ENCODE assay signal across 1 cellular context in the genomic region with DNA sequence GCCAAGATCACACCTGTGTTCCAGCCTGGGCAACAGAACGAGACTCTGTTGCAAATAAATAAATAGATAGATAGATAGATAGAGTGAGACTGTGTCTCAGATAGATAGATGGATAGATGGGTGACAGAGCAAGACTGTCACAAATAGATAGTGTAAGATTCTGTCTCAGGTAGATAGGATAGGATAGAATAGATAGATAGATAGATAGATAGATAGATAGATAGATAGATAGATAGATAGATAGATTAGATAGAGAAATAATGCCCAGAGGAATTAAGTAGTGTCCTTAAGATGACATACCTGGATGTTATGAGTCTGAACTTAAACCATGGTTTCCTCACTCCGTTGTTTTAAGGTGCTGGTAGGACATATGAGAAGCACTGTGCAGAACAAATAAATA.
A peak's percentile ranks its signal among the peaks of the same experiment; 100 is the strongest.
TF ChIP-seq lines count a peak whose summit lies in the region.

No MANE protein-coding gene starts in this region.

TF ChIP-seq in K562, 482 proteins besides CTCF, POLR2A, EP300 and RAD21:
- no peak for TF ChIP-seq ZFP30 (CRISPR knock-in tag; IDR thresholded peaks at IDR 0.05; ENCODE audit: borderline replicate concordance)
- TF ChIP-seq, protein P1, sequence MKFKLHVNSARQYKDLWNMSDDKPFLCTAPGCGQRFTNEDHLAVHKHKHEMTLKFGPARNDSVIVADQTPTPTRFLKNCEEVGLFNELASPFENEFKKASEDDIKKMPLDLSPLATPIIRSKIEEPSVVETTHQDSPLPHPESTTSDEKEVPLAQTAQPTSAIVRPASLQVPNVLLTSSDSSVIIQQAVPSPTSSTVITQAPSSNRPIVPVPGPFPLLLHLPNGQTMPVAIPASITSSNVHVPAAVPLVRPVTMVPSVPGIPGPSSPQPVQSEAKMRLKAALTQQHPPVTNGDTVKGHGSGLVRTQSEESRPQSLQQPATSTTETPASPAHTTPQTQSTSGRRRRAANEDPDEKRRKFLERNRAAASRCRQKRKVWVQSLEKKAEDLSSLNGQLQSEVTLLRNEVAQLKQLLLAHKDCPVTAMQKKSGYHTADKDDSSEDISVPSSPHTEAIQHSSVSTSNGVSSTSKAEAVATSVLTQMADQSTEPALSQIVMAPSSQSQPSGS (CRISPR knock-in tag; IDR thresholded peaks at IDR 0.05): no peak
- TF ChIP-seq ZNF316 (IDR thresholded peaks at IDR 0.05): no peak
- TF ChIP-seq GABPB1 (CRISPR knock-in tag; IDR thresholded peaks at IDR 0.05): no peak
- peak; percentile 30; the same call in 1 of the 2 replicates for TF ChIP-seq GATA2 (CRISPR knock-in tag; IDR thresholded peaks at IDR 0.05)
- TF ChIP-seq ZNF583 (CRISPR knock-in tag; IDR thresholded peaks at IDR 0.05): no peak
- TF ChIP-seq, protein P2, sequence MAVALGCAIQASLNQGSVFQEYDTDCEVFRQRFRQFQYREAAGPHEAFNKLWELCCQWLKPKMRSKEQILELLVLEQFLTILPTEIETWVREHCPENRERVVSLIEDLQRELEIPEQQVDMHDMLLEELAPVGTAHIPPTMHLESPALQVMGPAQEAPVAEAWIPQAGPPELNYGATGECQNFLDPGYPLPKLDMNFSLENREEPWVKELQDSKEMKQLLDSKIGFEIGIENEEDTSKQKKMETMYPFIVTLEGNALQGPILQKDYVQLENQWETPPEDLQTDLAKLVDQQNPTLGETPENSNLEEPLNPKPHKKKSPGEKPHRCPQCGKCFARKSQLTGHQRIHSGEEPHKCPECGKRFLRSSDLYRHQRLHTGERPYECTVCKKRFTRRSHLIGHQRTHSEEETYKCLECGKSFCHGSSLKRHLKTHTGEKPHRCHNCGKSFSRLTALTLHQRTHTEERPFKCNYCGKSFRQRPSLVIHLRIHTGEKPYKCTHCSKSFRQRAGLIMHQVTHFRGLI (CRISPR knock-in tag; IDR thresholded peaks at IDR 0.05): no peak
- no peak for TF ChIP-seq POLR2H (tag; IDR thresholded peaks at IDR 0.05; ENCODE audit: low read depth)
- TF ChIP-seq ERF (CRISPR knock-in tag; IDR thresholded peaks at IDR 0.05): no peak
- no peak for TF ChIP-seq HEY1 (CRISPR knock-in tag; IDR thresholded peaks at IDR 0.05; ENCODE audit: borderline replicate concordance)
- no peak for TF ChIP-seq ZNF75A (CRISPR knock-in tag; IDR thresholded peaks at IDR 0.05)
- TF ChIP-seq SRF (CRISPR knock-in tag; IDR thresholded peaks at IDR 0.05): no peak
- TF ChIP-seq, protein P3, sequence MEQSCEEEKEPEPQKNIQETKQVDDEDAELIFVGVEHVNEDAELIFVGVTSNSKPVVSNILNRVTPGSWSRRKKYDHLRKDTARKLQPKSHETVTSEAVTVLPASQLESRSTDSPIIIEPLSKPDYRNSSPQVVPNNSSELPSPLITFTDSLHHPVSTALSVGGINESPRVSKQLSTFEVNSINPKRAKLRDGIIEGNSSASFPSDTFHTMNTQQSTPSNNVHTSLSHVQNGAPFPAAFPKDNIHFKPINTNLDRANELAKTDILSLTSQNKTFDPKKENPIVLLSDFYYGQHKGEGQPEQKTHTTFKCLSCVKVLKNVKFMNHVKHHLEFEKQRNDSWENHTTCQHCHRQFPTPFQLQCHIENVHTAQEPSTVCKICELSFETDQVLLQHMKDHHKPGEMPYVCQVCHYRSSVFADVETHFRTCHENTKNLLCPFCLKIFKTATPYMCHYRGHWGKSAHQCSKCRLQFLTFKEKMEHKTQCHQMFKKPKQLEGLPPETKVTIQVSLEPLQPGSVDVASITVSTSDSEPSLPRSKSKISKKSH (CRISPR knock-in tag; IDR thresholded peaks at IDR 0.05): no peak
- no peak for TF ChIP-seq BCOR (IDR thresholded peaks at IDR 0.05)
- peak; percentile 54; the same call in 1 of the 2 replicates for TF ChIP-seq MTA1 (IDR thresholded peaks at IDR 0.05; ENCODE audit: borderline replicate concordance)
- no peak for TF ChIP-seq CHD4 (IDR thresholded peaks at IDR 0.05; ENCODE audit: insufficient read depth, insufficient replicate concordance, low read depth, low read length, poor library complexity, severe bottlenecking)
- TF ChIP-seq MTA2 (IDR thresholded peaks at IDR 0.05; ENCODE audit: low read depth): no peak
- no peak for TF ChIP-seq CBFA2T2 (conservative IDR thresholded peaks at IDR 0.05)
- no peak for TF ChIP-seq ZBTB8A (IDR thresholded peaks at IDR 0.05; ENCODE audit: partially characterized antibody)
- no peak for TF ChIP-seq BCL6 (CRISPR knock-in tag; IDR thresholded peaks at IDR 0.05)
- no peak for TF ChIP-seq TCF7 (IDR thresholded peaks at IDR 0.05; ENCODE audit: borderline replicate concordance)
- TF ChIP-seq MYNN (IDR thresholded peaks at IDR 0.05): no peak
- no peak for TF ChIP-seq MYNN (CRISPR knock-in tag; IDR thresholded peaks at IDR 0.05)
- TF ChIP-seq NCOA1 (IDR thresholded peaks at IDR 0.05; ENCODE audit: low read depth): no peak
- no peak for TF ChIP-seq SLC30A9 (CRISPR knock-in tag; IDR thresholded peaks at IDR 0.05)
- TF ChIP-seq KDM4B (IDR thresholded peaks at IDR 0.05; ENCODE audit: borderline replicate concordance in 2 of 2, low read depth in 1 of 2): no peak
- no peak for TF ChIP-seq HCFC1 (IDR thresholded peaks at IDR 0.05; ENCODE audit: low read depth, low read length)
- TF ChIP-seq MECOM (CRISPR knock-in tag; IDR thresholded peaks at IDR 0.05): no peak
- 0 out of 4 replicates have a peak, but pooled peaks of 1 of the 2 experiments have one; percentile 11 for TF ChIP-seq MCM7 (IDR thresholded peaks at IDR 0.05)
- TF ChIP-seq TRIM28 (IDR thresholded peaks at IDR 0.05): no peak
- TF ChIP-seq, protein P4, sequence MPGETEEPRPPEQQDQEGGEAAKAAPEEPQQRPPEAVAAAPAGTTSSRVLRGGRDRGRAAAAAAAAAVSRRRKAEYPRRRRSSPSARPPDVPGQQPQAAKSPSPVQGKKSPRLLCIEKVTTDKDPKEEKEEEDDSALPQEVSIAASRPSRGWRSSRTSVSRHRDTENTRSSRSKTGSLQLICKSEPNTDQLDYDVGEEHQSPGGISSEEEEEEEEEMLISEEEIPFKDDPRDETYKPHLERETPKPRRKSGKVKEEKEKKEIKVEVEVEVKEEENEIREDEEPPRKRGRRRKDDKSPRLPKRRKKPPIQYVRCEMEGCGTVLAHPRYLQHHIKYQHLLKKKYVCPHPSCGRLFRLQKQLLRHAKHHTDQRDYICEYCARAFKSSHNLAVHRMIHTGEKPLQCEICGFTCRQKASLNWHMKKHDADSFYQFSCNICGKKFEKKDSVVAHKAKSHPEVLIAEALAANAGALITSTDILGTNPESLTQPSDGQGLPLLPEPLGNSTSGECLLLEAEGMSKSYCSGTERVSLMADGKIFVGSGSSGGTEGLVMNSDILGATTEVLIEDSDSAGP (CRISPR knock-in tag; IDR thresholded peaks at IDR 0.05): no peak
- no peak for TF ChIP-seq PTRF (tag; IDR thresholded peaks at IDR 0.05)
- TF ChIP-seq BRD9 (IDR thresholded peaks at IDR 0.05; ENCODE audit: low read depth, partially characterized antibody): no peak
- TF ChIP-seq, protein P5, sequence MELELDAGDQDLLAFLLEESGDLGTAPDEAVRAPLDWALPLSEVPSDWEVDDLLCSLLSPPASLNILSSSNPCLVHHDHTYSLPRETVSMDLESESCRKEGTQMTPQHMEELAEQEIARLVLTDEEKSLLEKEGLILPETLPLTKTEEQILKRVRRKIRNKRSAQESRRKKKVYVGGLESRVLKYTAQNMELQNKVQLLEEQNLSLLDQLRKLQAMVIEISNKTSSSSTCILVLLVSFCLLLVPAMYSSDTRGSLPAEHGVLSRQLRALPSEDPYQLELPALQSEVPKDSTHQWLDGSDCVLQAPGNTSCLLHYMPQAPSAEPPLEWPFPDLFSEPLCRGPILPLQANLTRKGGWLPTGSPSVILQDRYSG (tag; conservative IDR thresholded peaks at IDR 0.05; ENCODE audit: low read depth): no peak
- no peak for TF ChIP-seq NEUROD1 (IDR thresholded peaks at IDR 0.05; ENCODE audit: borderline replicate concordance, low read depth, low read length, partially characterized antibody)
- TF ChIP-seq, protein P6, sequence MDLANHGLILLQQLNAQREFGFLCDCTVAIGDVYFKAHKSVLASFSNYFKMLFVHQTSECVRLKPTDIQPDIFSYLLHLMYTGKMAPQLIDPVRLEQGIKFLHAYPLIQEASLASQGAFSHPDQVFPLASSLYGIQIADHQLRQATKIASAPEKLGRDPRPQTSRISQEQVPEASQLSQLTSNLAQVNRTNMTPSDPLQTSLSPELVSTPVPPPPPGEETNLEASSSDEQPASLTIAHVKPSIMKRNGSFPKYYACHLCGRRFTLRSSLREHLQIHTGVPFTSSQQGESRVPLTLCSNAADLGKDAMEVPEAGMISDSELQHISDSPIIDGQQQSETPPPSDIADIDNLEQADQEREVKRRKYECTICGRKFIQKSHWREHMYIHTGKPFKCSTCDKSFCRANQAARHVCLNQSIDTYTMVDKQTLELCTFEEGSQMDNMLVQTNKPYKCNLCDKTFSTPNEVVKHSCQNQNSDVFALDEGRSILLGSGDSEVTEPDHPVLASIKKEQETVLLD (IDR thresholded peaks at IDR 0.05): peak; percentile 66; the same call in 1 of the 2 replicates
- TF ChIP-seq SMARCC2 (IDR thresholded peaks at IDR 0.05; ENCODE audit: low read depth): no peak
- no peak for TF ChIP-seq MTA3 (IDR thresholded peaks at IDR 0.05; ENCODE audit: borderline replicate concordance)
- TF ChIP-seq WHSC1 (IDR thresholded peaks at IDR 0.05; ENCODE audit: low read length): no peak
- no peak for TF ChIP-seq PHF20 (IDR thresholded peaks at IDR 0.05; ENCODE audit: partially characterized antibody)
- TF ChIP-seq SETDB1 (IDR thresholded peaks at IDR 0.05; ENCODE audit: low read length): no peak
- TF ChIP-seq TAL1 (IDR thresholded peaks at IDR 0.05): no peak
- TF ChIP-seq SIX5 (IDR thresholded peaks at IDR 0.05; ENCODE audit: borderline replicate concordance in 1 of 2, insufficient read depth in 1 of 2, low read depth in 1 of 2, low read length in 2 of 2): no peak
- no peak for TF ChIP-seq NCOA6 (IDR thresholded peaks at IDR 0.05)
- TF ChIP-seq GATAD2B (IDR thresholded peaks at IDR 0.05; ENCODE audit: borderline replicate concordance): peak; percentile 77; the same call in 1 of the 2 replicates
- TF ChIP-seq KLF16 (IDR thresholded peaks at IDR 0.05): no peak
- peak; percentile 99 for TF ChIP-seq DACH1 (IDR thresholded peaks at IDR 0.05; ENCODE audit: partially characterized antibody)
